In genomic region chr7:6093375-6093774, GRCh38 we compare ENCODE assay signal across 20 cellular contexts. TPM values are rescaled to one million over a fixed set of nuclear protein-coding genes. Genes with fewer than 3 reads are reported as not detected.
DNase-seq lines count a peak whose midpoint lies in the region; ATAC-seq, FAIRE-seq and TF ChIP-seq lines count a peak whose summit lies in the region.
"Had no signal": no experiment of that assay in that cellular context is flagged by ENCODE, and none has a peak within 500 bp of the region (broad histone marks: within the 10 kb centered on the region; RNA-seq: fewer than 3 reads in every experiment).

No MANE protein-coding gene starts in this region.

- H3K23me2 ChIP-seq in H1 (ENCODE audit: low read depth, low read length): no peaks in the 10 kb centered on the region

- H3K9me3 Mint-ChIP-seq in stimulated activated naive CD8-positive, alpha-beta T cell treated with anti-CD3 and anti-CD28 coated beads, Interleukin-15, amount 100 ng/mL, for 72 hours: no peaks in the 10 kb centered on the region
- H3K9me3 Mint-ChIP-seq: HFFc6 had no signal

- intact Hi-C loops in mammary epithelial cell (cut with micrococcal nuclease) (no loop called here), breast epithelium (cut with DNase I; ENCODE audit: low total_unique reads) (no loop called here), spleen (cut with DNase I; ENCODE audit: low total_unique reads) (no loop called here)

- CTCF ChIA-PET in mammary epithelial cell (lab: Charles Lee; ENCODE audit: low non-redundant PET): no interaction called here
- CTCF ChIA-PET in H1 (lab: Charles Lee; ENCODE audit: partially characterized antibody): interaction anchor here (0.9 kb wide), 1 partner anchor 265 kb away, joined by 3 read pairs; no protein-coding TSS in a partner anchor

- in situ Hi-C loops in mammary epithelial cell (cut with MboI; ENCODE audit: low sequenced_read_pairs in 2 of 2): no loop called here

- no peak overlapping the region for H2BK12ac ChIP-seq in H1 (ENCODE audit: low read depth, low read length)

- FAIRE-seq in H1 (lab: Jason Lieb, UNC): no peak
- FAIRE-seq: GM12878, GM18507 had no signal

- H4K20me1 ChIP-seq in mammary epithelial cell (ENCODE audit: insufficient read depth, low read length) (no peaks in the 10 kb centered on the region), Loucy (ENCODE audit: insufficient read depth, low read length, poor library complexity, severe bottlenecking) (no peaks in the 10 kb centered on the region), H1 (replicated peaks in 1 of 2; ENCODE audit: control insufficient read depth in 1 of 2, insufficient read depth in 2 of 2, low read length in 2 of 2) (peaks cover 0 to 2% of the 10 kb centered on the region in 2 experiments)
- H4K20me1 ChIP-seq: BLaER1 treated with 17β-estradiol and CSF1 and Interleukin-3, amounts not matched to agents 10 nM and 100 nM had no signal

- no peak overlapping the region for H4K8ac ChIP-seq in H1 (ENCODE audit: extremely low read depth, insufficient read depth, low read length)

- H2BK15ac ChIP-seq in H1 (ENCODE audit: low read length): no peak overlapping the region

- no peak overlapping the region for H3K14ac ChIP-seq in H1 (ENCODE audit: insufficient read length)

- peak overlapping the region in 1 of 2 donors; percentile 87 for H3K27ac Mint-ChIP-seq in stimulated activated naive CD8-positive, alpha-beta T cell treated with anti-CD3 and anti-CD28 coated beads, Interleukin-15, amount 100 ng/mL, for 72 hours
- H3K27ac Mint-ChIP-seq: CD4-positive, CD25-positive, alpha-beta regulatory T cell; HFFc6 had no signal

- H2BK120ac ChIP-seq in H1 (replicated peaks; ENCODE audit: low read depth, low read length): no peak overlapping the region

- H3F3A ChIP-seq in Loucy (ENCODE audit: low read depth): no peaks in the 10 kb centered on the region

- H3K4me1 ChIP-seq in mammary epithelial cell (ENCODE audit: insufficient read depth, low read length) (no peaks in the 10 kb centered on the region), breast epithelium (no peaks in the 10 kb centered on the region), Loucy (ENCODE audit: insufficient read depth, low read length, poor library complexity, severe bottlenecking) (no peaks in the 10 kb centered on the region), H1 (replicated peaks in 1 of 4; ENCODE audit: control insufficient read depth in 3 of 4, insufficient read depth in 4 of 4, low read length in 3 of 4) (no peaks in the 10 kb centered on the region), spleen (no peaks in the 10 kb centered on the region)
- no peaks in the 10 kb centered on the region for H3K4me1 ChIP-seq in effector memory CD4-positive, alpha-beta T cell (ENCODE audit: control insufficient read depth, insufficient read depth, low read length, poor library complexity, severe bottlenecking)
- H3K4me1 ChIP-seq: BLaER1 treated with 17β-estradiol and CSF1 and Interleukin-3, amounts not matched to agents 10 nM and 100 nM; HAP-1 had no signal

- H3K79me1 ChIP-seq in H1 (ENCODE audit: low read depth, low read length): no peaks in the 10 kb centered on the region

- 0 out of 2 replicates have a peak overlapping the region, but pooled peaks have one; percentile 9 for H2BK20ac ChIP-seq in H1 (ENCODE audit: low read length)

- no peaks in the 10 kb centered on the region for H3K9me2 ChIP-seq in Loucy (replicated peaks; ENCODE audit: low read depth, low read length)

- WGBS in mammary epithelial cell (ENCODE audit: low coverage, missing lambda C conversion rate): 45% methylated on average over 5 of the region's 6 CpGs
- WGBS in H1 (ENCODE audit: extremely low coverage in 1 of 2, insufficient coverage in 1 of 2, insufficient read length in 1 of 2, insufficient replicate concordance in 2 of 2, low coverage in 1 of 2, low lambda C conversion rate in 2 of 2, missing lambda C conversion rate in 1 of 2), 2 experiments: 75% methylated on average over 6 of the region's 6 CpGs; no CpG with 5 or more reads in 1 of the 2 experiments
- 56 to 73% (median 65%) methylated on average over 6 of the region's 6 CpGs for WGBS in spleen, 5 donors

- no peak overlapping the region for H3K18ac ChIP-seq in H1 (ENCODE audit: extremely low read depth, low read length)

- no peak for TF ChIP-seq EP300 in H1 (IDR thresholded peaks at IDR 0.05; ENCODE audit: borderline replicate concordance in 1 of 2, low read depth in 2 of 2, low read length in 2 of 2)

- H3K4me2 ChIP-seq in mammary epithelial cell (ENCODE audit: insufficient read depth, low read depth, low read length): no peak overlapping the region
- no peak overlapping the region for H3K4me2 ChIP-seq in Loucy (ENCODE audit: low read depth, low read length, poor library complexity, severe bottlenecking)
- H3K4me2 ChIP-seq in H1 (ENCODE audit: insufficient read depth in 1 of 2, low read depth in 2 of 2, low read length in 2 of 2): no peak overlapping the region
- H3K4me2 ChIP-seq: BLaER1 treated with 17β-estradiol and CSF1 and Interleukin-3, amounts not matched to agents 10 nM and 100 nM had no signal

- H3K4me1 Mint-ChIP-seq in stimulated activated naive CD8-positive, alpha-beta T cell treated with anti-CD3 and anti-CD28 coated beads, Interleukin-15, amount 100 ng/mL, for 72 hours: no peaks in the 10 kb centered on the region

- H3K27me3 Mint-ChIP-seq in stimulated activated naive CD8-positive, alpha-beta T cell treated with anti-CD3 and anti-CD28 coated beads, Interleukin-15, amount 100 ng/mL, for 72 hours: peaks cover 48% of the 10 kb centered on the region

- TF ChIP-seq POLR2A in breast epithelium (IDR thresholded peaks at IDR 0.05) (no peak), H1 (IDR thresholded peaks at IDR 0.05; ENCODE audit: control extremely low read depth in 1 of 2, low read depth in 2 of 2, low read length in 2 of 2) (no peak), spleen (IDR thresholded peaks at IDR 0.05) (no peak)

- dilution Hi-C loops in mammary epithelial cell (cut with HindIII; ENCODE audit: low sequenced_read_pairs): no loop called here

- H3K9ac ChIP-seq in mammary epithelial cell (ENCODE audit: insufficient read depth, low read length) (no peak overlapping the region), Loucy (ENCODE audit: low read depth, low read length, poor library complexity, severe bottlenecking) (no peak overlapping the region), H1 (replicated peaks in 1 of 4; ENCODE audit: extremely low read depth in 1 of 4, low read depth in 3 of 4, low read length in 3 of 4) (no peak overlapping the region)
- H3K9ac ChIP-seq: BLaER1 treated with 17β-estradiol and CSF1 and Interleukin-3, amounts not matched to agents 10 nM and 100 nM had no signal

- no peak overlapping the region for H2AK5ac ChIP-seq in H1 (ENCODE audit: low read depth, low read length)

- H4K5ac ChIP-seq in H1 (ENCODE audit: insufficient read length, low read depth, low read length): no peak overlapping the region

- no peak overlapping the region for H3K4me3 Mint-ChIP-seq in stimulated activated naive CD8-positive, alpha-beta T cell treated with anti-CD3 and anti-CD28 coated beads, Interleukin-15, amount 100 ng/mL, for 72 hours
- H3K4me3 Mint-ChIP-seq: CD4-positive, CD25-positive, alpha-beta regulatory T cell; HFFc6 had no signal

- H3K79me2 ChIP-seq in mammary epithelial cell (ENCODE audit: insufficient read depth, low read length) (no peaks in the 10 kb centered on the region), Loucy (ENCODE audit: insufficient read depth, low read length) (no peaks in the 10 kb centered on the region), H1 (ENCODE audit: control insufficient read depth in 1 of 2, insufficient read depth in 2 of 2, low read length in 2 of 2) (no peaks in the 10 kb centered on the region)

- no peak for DNase-seq in mammary epithelial cell
- DNase-seq in breast epithelium (ENCODE audit: low spot score in 2 of 2): no peak
- no peak for DNase-seq in H1 (ENCODE audit: low read depth in 1 of 2, low spot score in 2 of 2)
- DNase-seq in spleen: peak; percentile 7
- no peak for DNase-seq in stimulated activated naive CD8-positive, alpha-beta T cell treated with anti-CD3 and anti-CD28 coated beads, Interleukin-15, amount 100 ng/mL, for 72 hours
- DNase-seq in effector memory CD4-positive, alpha-beta T cell: no peak
- DNase-seq: 8988T; ACHN; Calu3; CD4-positive, CD25-positive, alpha-beta regulatory T cell; DMS79; GOT3; HFFc6 had no signal

- H4K91ac ChIP-seq in H1 (replicated peaks; ENCODE audit: insufficient read length, low read length): no peak overlapping the region

- H2AFZ ChIP-seq in mammary epithelial cell (ENCODE audit: low read depth, low read length): peak overlapping the region; percentile 77
- H2AFZ ChIP-seq in Loucy (ENCODE audit: low read length): 0 out of 2 replicates have a peak overlapping the region, but pooled peaks have one; percentile 45
- H2AFZ ChIP-seq in H1 (ENCODE audit: low read length): 0 out of 2 replicates have a peak overlapping the region, but pooled peaks have one; percentile 86

- no peaks in the 10 kb centered on the region for H3K36me3 ChIP-seq in mammary epithelial cell (ENCODE audit: insufficient read depth, low read length)
- no peaks in the 10 kb centered on the region for H3K36me3 ChIP-seq in breast epithelium
- no peaks in the 10 kb centered on the region for H3K36me3 ChIP-seq in Loucy (ENCODE audit: insufficient read depth, low read length)
- H3K36me3 ChIP-seq in H1 (ENCODE audit: control insufficient read depth in 2 of 4, insufficient read depth in 4 of 4, low read length in 3 of 4): no peaks in the 10 kb centered on the region
- H3K36me3 ChIP-seq in spleen: no peaks in the 10 kb centered on the region
- no peaks in the 10 kb centered on the region for H3K36me3 ChIP-seq in effector memory CD4-positive, alpha-beta T cell (ENCODE audit: control insufficient read depth, insufficient read depth, low read length)
- H3K36me3 ChIP-seq: BLaER1 treated with 17β-estradiol and CSF1 and Interleukin-3, amounts not matched to agents 10 nM and 100 nM; HAP-1 had no signal

- no peaks in the 10 kb centered on the region for H3K27me3 ChIP-seq in mammary epithelial cell (ENCODE audit: insufficient read depth, low read length)
- no peaks in the 10 kb centered on the region for H3K27me3 ChIP-seq in breast epithelium
- H3K27me3 ChIP-seq in Loucy (ENCODE audit: insufficient read depth, low read length, poor library complexity, severe bottlenecking): no peaks in the 10 kb centered on the region
- H3K27me3 ChIP-seq in H1 (replicated peaks in 1 of 4; ENCODE audit: control insufficient read depth in 3 of 4, extremely low read depth in 1 of 4, insufficient read depth in 3 of 4, low read length in 3 of 4): no peaks in the 10 kb centered on the region; a peak in 1 of 7 replicates
- H3K27me3 ChIP-seq in spleen (replicated peaks in 1 of 7): peaks cover 0 to 18% (median 0%) of the 10 kb centered on the region in 7 donors
- no peaks in the 10 kb centered on the region for H3K27me3 ChIP-seq in effector memory CD4-positive, alpha-beta T cell (replicated peaks; ENCODE audit: control insufficient read depth, insufficient read depth, low read length, poor library complexity, severe bottlenecking)
- H3K27me3 ChIP-seq: BLaER1 treated with 17β-estradiol and CSF1 and Interleukin-3, amounts not matched to agents 10 nM and 100 nM had no signal

- no peak overlapping the region for H3K4ac ChIP-seq in H1 (replicated peaks; ENCODE audit: insufficient read length, low read depth, low read length)

- H3K4me3 ChIP-seq in mammary epithelial cell (replicated peaks in 1 of 3; ENCODE audit: insufficient read depth in 1 of 3, low read depth in 2 of 3, low read length in 3 of 3): no peak overlapping the region
- H3K4me3 ChIP-seq in breast epithelium: no peak overlapping the region
- H3K4me3 ChIP-seq in Loucy (ENCODE audit: low read length, poor library complexity, severe bottlenecking): no peak overlapping the region
- H3K4me3 ChIP-seq in H1 (ENCODE audit: extremely low read depth in 1 of 4, insufficient read depth in 2 of 4, low read depth in 3 of 4, low read length in 4 of 4): no peak overlapping the region
- no peak overlapping the region for H3K4me3 ChIP-seq in spleen
- no peak overlapping the region for H3K4me3 ChIP-seq in effector memory CD4-positive, alpha-beta T cell (ENCODE audit: insufficient read depth, low read depth, low read length, poor library complexity, severe bottlenecking)
- H3K4me3 ChIP-seq: BLaER1 treated with 17β-estradiol and CSF1 and Interleukin-3, amounts not matched to agents 10 nM and 100 nM; GM12878; HAP-1 had no signal

- TF ChIP-seq RAD21 in H1 (IDR thresholded peaks at IDR 0.05 in 1 of 2, conservative IDR thresholded peaks at IDR 0.05 in 1 of 2; ENCODE audit: low read depth in 2 of 2, low read length in 2 of 2): no peak

- no peak overlapping the region for H3K23ac ChIP-seq in H1 (ENCODE audit: insufficient read length)

- BruUV-seq in mammary epithelial cell (replicated peaks; lab: Mats Ljungman, UMichigan): no TSS peak

- H3K27ac ChIP-seq in mammary epithelial cell (ENCODE audit: insufficient read depth, low read depth, low read length) (no peak overlapping the region), breast epithelium (no peak overlapping the region), H1 (ENCODE audit: low read depth, low read length) (no peak overlapping the region), spleen (no peak overlapping the region)
- H3K27ac ChIP-seq in effector memory CD4-positive, alpha-beta T cell (ENCODE audit: insufficient read depth, low read length, poor library complexity, severe bottlenecking): no peak overlapping the region
- H3K27ac ChIP-seq: BLaER1 treated with 17β-estradiol and CSF1 and Interleukin-3, amounts not matched to agents 10 nM and 100 nM; HL-60 had no signal

- ATAC-seq in stimulated activated naive CD8-positive, alpha-beta T cell treated with anti-CD3 and anti-CD28 coated beads, Interleukin-15, amount 100 ng/mL, for 72 hours: no peak
- no peak for ATAC-seq in HG03135 (IDR thresholded peaks at IDR 0.05; ENCODE audit: unreplicated experiment)
- ATAC-seq: GM12878 had no signal

- H3K9me3 ChIP-seq in mammary epithelial cell (replicated peaks; ENCODE audit: insufficient read depth, low read length) (no peaks in the 10 kb centered on the region), breast epithelium (no peaks in the 10 kb centered on the region), Loucy (ENCODE audit: insufficient read depth, low read depth, low read length) (no peaks in the 10 kb centered on the region), H1 (ENCODE audit: insufficient read depth in 2 of 2, low read depth in 1 of 2, low read length in 1 of 2) (no peaks in the 10 kb centered on the region), spleen (no peaks in the 10 kb centered on the region)
- H3K9me3 ChIP-seq in effector memory CD4-positive, alpha-beta T cell (ENCODE audit: control insufficient read depth, low read length): no peaks in the 10 kb centered on the region
- H3K9me3 ChIP-seq: HAP-1 had no signal

- POLR2A ChIA-PET in H1 (lab: Charles Lee; ENCODE audit: partially characterized antibody): interaction anchor here (1.0 kb wide), 1 partner anchor 8 kb away, joined by 3 read pairs; no protein-coding TSS in a partner anchor

- H3K56ac ChIP-seq in H1 (replicated peaks; ENCODE audit: insufficient read length, low read depth, low read length): no peak overlapping the region

- no peak overlapping the region for H2BK5ac ChIP-seq in H1 (ENCODE audit: low read depth, low read length)

- TF ChIP-seq CTCF in mammary epithelial cell (conservative IDR thresholded peaks at IDR 0.05 in 1 of 2, IDR thresholded peaks at IDR 0.05 in 1 of 2; ENCODE audit: extremely low read depth in 1 of 2, insufficient read depth in 1 of 2, low read depth in 1 of 2, low read length in 2 of 2) (no peak), breast epithelium (IDR thresholded peaks at IDR 0.05) (no peak), Loucy (conservative IDR thresholded peaks at IDR 0.05; ENCODE audit: low read length) (no peak), H1 (IDR thresholded peaks at IDR 0.05; ENCODE audit: control extremely low read depth in 1 of 3, insufficient read depth in 1 of 3, low read depth in 1 of 3, low read length in 3 of 3) (no peak), spleen (IDR thresholded peaks at IDR 0.05 in 8 of 11, conservative IDR thresholded peaks at IDR 0.05 in 3 of 11) (no peak)

RNA-seq across cellular contexts. Expression of gene USP42, which starts 11.4 kb away (rescaled TPM):
- total RNA-seq in mammary epithelial cell (1 to 10 TPM; 7.7 to 8.6 TPM), breast epithelium (1 to 10 TPM; 5.6 to 8.8 (median 7.8) TPM), spleen (10 to 100 TPM in 5 of 7 donors, 1 to 10 TPM in 2; 9.3 to 14.7 (median 11.8) TPM)
- polyA plus RNA-seq in mammary epithelial cell (2.3 TPM), H1 (2011; rRNA removed) (3.6 and 5.1 TPM in 2 replicates), spleen (1 to 10 TPM; 2.2 to 3.8 (median 3.0) TPM)
- 7.7 TPM for polyA minus RNA-seq in mammary epithelial cell
- 16.2 and 16.3 TPM in 2 replicates for total RNA-seq in H1 (2021; fragmentation: NEBNext Ultra II Directional; extraction: Animal tissue kit (Norgen Biotek cat#: 25700))
- polyA plus RNA-seq in H1 (2011; cell fraction: cytosol; rRNA removed): 4.2 TPM
- 7.4 TPM for polyA plus RNA-seq in H1 (2011; cell fraction: nucleus; rRNA removed)
- polyA plus RNA-seq in H1 (2012, experiment 1 of 2): 7.3 to 9.2 TPM (median 8.7 TPM) in 4 replicates
- polyA plus RNA-seq in H1 (2012, experiment 2 of 2): 2.7 TPM
- 11.4 TPM for polyA plus RNA-seq in H1 (2013, experiment 1 of 2)
- 10.7 TPM for polyA plus RNA-seq in H1 (2013, experiment 2 of 2)
- polyA minus RNA-seq in H1 (2011; rRNA and poly(A)+ RNA removed): 6.1 and 8.8 TPM in 2 replicates
- 5.6 TPM for polyA minus RNA-seq in H1 (2011; cell fraction: cytosol; rRNA and poly(A)+ RNA removed)
- 9.9 TPM for polyA minus RNA-seq in H1 (2011; cell fraction: nucleus; rRNA and poly(A)+ RNA removed)

RNA-seq across cellular contexts. Expression of gene EIF2AK1, which starts 34.4 kb away (rescaled TPM):
- total RNA-seq in mammary epithelial cell: 100 to 1,000 TPM in 1 of 2 donors, 10 to 100 TPM in 1; 87.3 to 167 TPM
- polyA plus RNA-seq in mammary epithelial cell: 54.5 TPM
- polyA minus RNA-seq in mammary epithelial cell: 82.9 TPM
- total RNA-seq in breast epithelium: 100 to 1,000 TPM; 159 to 201 (median 167) TPM
- total RNA-seq in H1 (2021; fragmentation: NEBNext Ultra II Directional; extraction: Animal tissue kit (Norgen Biotek cat#: 25700)): 93.4 and 104 TPM in 2 replicates
- polyA plus RNA-seq in H1 (2011; rRNA removed): 39.2 and 53.5 TPM in 2 replicates
- 96.1 TPM for polyA plus RNA-seq in H1 (2011; cell fraction: cytosol; rRNA removed)
- 107 TPM for polyA plus RNA-seq in H1 (2011; cell fraction: nucleus; rRNA removed)
- polyA plus RNA-seq in H1 (2012, experiment 1 of 2): 48.6 to 79.1 TPM (median 65.2 TPM) in 4 replicates
- 14.1 TPM for polyA plus RNA-seq in H1 (2012, experiment 2 of 2)
- 48.3 TPM for polyA plus RNA-seq in H1 (2013, experiment 1 of 2)
- polyA plus RNA-seq in H1 (2013, experiment 2 of 2): 56.6 TPM
- polyA minus RNA-seq in H1 (2011; rRNA and poly(A)+ RNA removed): 72.0 and 103 TPM in 2 replicates
- polyA minus RNA-seq in H1 (2011; cell fraction: cytosol; rRNA and poly(A)+ RNA removed): 39.3 TPM
- polyA minus RNA-seq in H1 (2011; cell fraction: nucleus; rRNA and poly(A)+ RNA removed): 65.5 TPM
- total RNA-seq in spleen: 100 to 1,000 TPM in 4 of 7 donors, 10 to 100 TPM in 3; 61.0 to 243 (median 108) TPM
- polyA plus RNA-seq in spleen: 10 to 100 TPM; 32.4 to 39.0 (median 36.6) TPM
